31 cellular contexts compared by ENCODE assay signal in the genomic region with DNA sequence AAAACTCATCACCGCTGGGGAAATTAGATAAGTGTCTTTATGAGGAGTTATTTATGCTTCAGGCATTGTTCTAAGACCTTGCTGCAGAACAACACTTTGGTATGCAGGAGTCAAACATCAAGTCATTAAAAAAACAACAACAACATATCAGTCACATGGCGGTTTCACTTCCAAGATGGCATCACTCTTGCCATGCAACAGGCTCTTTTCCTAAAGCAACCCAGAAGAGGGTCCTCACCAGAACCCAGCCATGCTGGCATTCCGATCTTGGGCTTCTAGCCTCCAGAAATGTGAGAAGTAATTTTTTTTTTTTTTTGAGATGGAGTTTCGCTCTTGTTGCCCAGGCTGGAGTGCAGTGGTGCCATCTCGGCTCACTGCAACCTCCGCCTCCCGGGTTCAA. TPM values are rescaled to one million over a fixed set of nuclear protein-coding genes. Genes with fewer than 3 reads are reported as not detected.
DNase-seq lines count a peak whose midpoint lies in the region; ATAC-seq, FAIRE-seq and TF ChIP-seq lines count a peak whose summit lies in the region.
"Had no signal": no experiment of that assay in that cellular context is flagged by ENCODE, and none has a peak within 500 bp of the region (broad histone marks: within the 10 kb centered on the region; RNA-seq: fewer than 3 reads in every experiment).

No MANE protein-coding gene starts in this region.

- H3K9ac ChIP-seq in K562 (ENCODE audit: insufficient read depth in 1 of 2, low read depth in 2 of 2, low read length in 2 of 2): no peak overlapping the region
- no peak overlapping the region for H3K9ac ChIP-seq in endothelial cell of umbilical vein (replicated peaks; ENCODE audit: extremely low read depth, insufficient read depth, low read length)
- H3K9ac ChIP-seq: BLaER1; BLaER1 treated with 17β-estradiol and CSF1 and Interleukin-3, amounts not matched to agents 10 nM and 100 nM had no signal

- intact Hi-C loops in K562 (cut with micrococcal nuclease): no loop called here
- intact Hi-C loops in endothelial cell of umbilical vein (cut with micrococcal nuclease): no loop called here

- H3K9me3 ChIP-seq in K562 (replicated peaks; ENCODE audit: control insufficient read depth, insufficient read depth, low read depth, low read length): no peaks in the 10 kb centered on the region
- no peaks in the 10 kb centered on the region for H3K9me3 ChIP-seq in endothelial cell of umbilical vein (replicated peaks; ENCODE audit: control insufficient read depth, insufficient read depth, low read length)
- H3K9me3 ChIP-seq: A549; BE2C; BLaER1; BLaER1 treated with 17β-estradiol and CSF1 and Interleukin-3, amounts not matched to agents 10 nM and 100 nM; Caco-2 had no signal

- TF ChIP-seq EP300 in K562 (IDR thresholded peaks at IDR 0.05; ENCODE audit: low read length): no peak

- H3K27me3 ChIP-seq in K562 (ENCODE audit: control insufficient read depth in 2 of 2, insufficient read depth in 2 of 2, low read length in 2 of 2) (no peaks in the 10 kb centered on the region), endothelial cell of umbilical vein (ENCODE audit: control insufficient read depth in 2 of 2, insufficient read depth in 2 of 2, low read length in 2 of 2) (no peaks in the 10 kb centered on the region)
- H3K27me3 ChIP-seq: BE2C had no signal

- no peak for DNase-seq in K562 (ENCODE audit: extremely low read depth in 1 of 4, low spot score in 3 of 4)
- DNase-seq in endothelial cell of umbilical vein (ENCODE audit: low read depth, low spot score): no peak
- DNase-seq: 8988T; ACHN; AML-193; BE2C; C1 segment of cervical spinal cord; Caco-2; Calu3; CD4-positive, alpha-beta memory T cell; CD4-positive, alpha-beta T cell; CD4-positive, CD25-positive, alpha-beta regulatory T cell; CD8-positive, alpha-beta memory T cell; CD8-positive, alpha-beta T cell; COR-L47; DMS 273 treated with DMSO at 0.1 percent for 48 hours; DMS153; DMS53; DMS79; DMS79 treated with DMSO at 0.1 percent for 48 hours; DND-41; EL had no signal

- ATAC-seq in K562 (no peak), HG02763 (IDR thresholded peaks at IDR 0.05; ENCODE audit: unreplicated experiment) (no peak), GM18868 (IDR thresholded peaks at IDR 0.05; ENCODE audit: unreplicated experiment) (no peak)
- ATAC-seq: A549; CD8-positive, alpha-beta T cell had no signal

- no peak overlapping the region for H2AFZ ChIP-seq in K562 (ENCODE audit: low read depth, low read length)
- no peak overlapping the region for H2AFZ ChIP-seq in endothelial cell of umbilical vein (ENCODE audit: low read depth, low read length)

- H3K79me2 ChIP-seq in K562 (ENCODE audit: control insufficient read depth, insufficient read depth, low read length): no peaks in the 10 kb centered on the region
- H3K79me2 ChIP-seq in endothelial cell of umbilical vein (ENCODE audit: control insufficient read depth, insufficient read depth, low read length): no peaks in the 10 kb centered on the region

- BruUV-seq in K562 (replicated peaks; lab: Mats Ljungman, UMichigan): no TSS peak
- BruUV-seq in endothelial cell of umbilical vein (replicated peaks; lab: Mats Ljungman, UMichigan): no TSS peak

- H3K36me3 ChIP-seq in K562 (ENCODE audit: control insufficient read depth, insufficient read depth, low read length) (no peaks in the 10 kb centered on the region), endothelial cell of umbilical vein (ENCODE audit: control insufficient read depth in 2 of 2, extremely low read depth in 1 of 2, insufficient read depth in 2 of 2, low read length in 2 of 2) (no peaks in the 10 kb centered on the region)
- H3K36me3 ChIP-seq: BE2C; BLaER1; BLaER1 treated with 17β-estradiol and CSF1 and Interleukin-3, amounts not matched to agents 10 nM and 100 nM had no signal

- WGBS in K562 (ENCODE audit: insufficient coverage, low coverage, missing lambda C conversion rate): 49% methylated on average over 3 of the region's 7 CpGs

- H3K27ac ChIP-seq in K562 (ENCODE audit: extremely low read depth, low read depth, low read length): no peak overlapping the region
- no peak overlapping the region for H3K27ac ChIP-seq in endothelial cell of umbilical vein (ENCODE audit: insufficient read depth, low read depth, low read length)
- H3K27ac ChIP-seq: 22Rv1; A549; BLaER1; BLaER1 treated with 17β-estradiol and CSF1 and Interleukin-3, amounts not matched to agents 10 nM and 100 nM; C4-2B had no signal

- TF ChIP-seq CTCF in K562 (IDR thresholded peaks at IDR 0.05 in 2 of 3, conservative IDR thresholded peaks at IDR 0.05 in 1 of 3; ENCODE audit: insufficient read depth in 2 of 3, low read depth in 1 of 3, low read length in 3 of 3): no peak
- no peak for TF ChIP-seq CTCF in endothelial cell of umbilical vein (IDR thresholded peaks at IDR 0.05; ENCODE audit: extremely low read depth in 1 of 2, insufficient read depth in 1 of 2, low read depth in 1 of 2, low read length in 2 of 2)

- H3K4me1 ChIP-seq in K562 (replicated peaks in 1 of 2; ENCODE audit: control insufficient read depth in 2 of 2, insufficient read depth in 2 of 2, low read length in 2 of 2) (peaks cover 20 to 38% of the 10 kb centered on the region in 2 experiments), endothelial cell of umbilical vein (ENCODE audit: control insufficient read depth, extremely low read depth, insufficient read depth, low read length) (peaks cover 4% of the 10 kb centered on the region)
- H3K4me1 ChIP-seq: A549, BE2C, Caco-2 had no signal

- dilution Hi-C loops in endothelial cell of umbilical vein (cut with MboI; ENCODE audit: extremely low pct_ligation_motif_present, low sequenced_read_pairs): no loop called here

- POLR2A ChIA-PET in K562 (lab: Yijun Ruan, JAX) (no interaction called here), endothelial cell of umbilical vein (lab: Charles Lee) (no interaction called here)

- in situ Hi-C loops in K562 (cut with MboI): no loop called here

- TF ChIP-seq RAD21 in K562 (CRISPR knock-in tag; conservative IDR thresholded peaks at IDR 0.05 in 1 of 2, IDR thresholded peaks at IDR 0.05 in 1 of 2): no peak

- no peak overlapping the region for H3K4me2 ChIP-seq in K562 (ENCODE audit: insufficient read depth, low read length)
- H3K4me2 ChIP-seq in endothelial cell of umbilical vein (ENCODE audit: insufficient read depth, low read length): no peak overlapping the region
- H3K4me2 ChIP-seq: A549; BLaER1; BLaER1 treated with 17β-estradiol and CSF1 and Interleukin-3, amounts not matched to agents 10 nM and 100 nM had no signal

- H4K20me1 ChIP-seq in K562 (replicated peaks; ENCODE audit: control insufficient read depth, insufficient read depth, low read length) (no peaks in the 10 kb centered on the region), endothelial cell of umbilical vein (replicated peaks; ENCODE audit: control insufficient read depth, extremely low read depth, insufficient read depth, low read length) (no peaks in the 10 kb centered on the region)
- H4K20me1 ChIP-seq: BLaER1; BLaER1 treated with 17β-estradiol and CSF1 and Interleukin-3, amounts not matched to agents 10 nM and 100 nM had no signal

- H3K9me1 ChIP-seq in K562 (ENCODE audit: control insufficient read depth, insufficient read depth, low read length): no peaks in the 10 kb centered on the region
- H3K9me1 ChIP-seq in endothelial cell of umbilical vein (replicated peaks; ENCODE audit: control insufficient read depth, extremely low read depth, insufficient read depth, low read length): no peaks in the 10 kb centered on the region

- TF ChIP-seq POLR2A in K562 (conservative IDR thresholded peaks at IDR 0.05): no peak
- no peak for TF ChIP-seq POLR2A in endothelial cell of umbilical vein (IDR thresholded peaks at IDR 0.05; ENCODE audit: low read depth, low read length)

- H3K4me3 ChIP-seq in K562 (no peak overlapping the region), endothelial cell of umbilical vein (replicated peaks in 1 of 3; ENCODE audit: insufficient read depth in 1 of 3, low read depth in 1 of 3, low read length in 3 of 3) (no peak overlapping the region)
- H3K4me3 ChIP-seq: A549; BLaER1; BLaER1 treated with 17β-estradiol and CSF1 and Interleukin-3, amounts not matched to agents 10 nM and 100 nM had no signal

- CTCF ChIA-PET in K562 (lab: Yijun Ruan, JAX; ENCODE audit: low intra/inter-chr PET ratio) (no interaction called here), endothelial cell of umbilical vein (lab: Charles Lee) (no interaction called here)

- FAIRE-seq in K562 (lab: Jason Lieb, UNC): no peak
- FAIRE-seq in endothelial cell of umbilical vein (lab: Jason Lieb, UNC): peak; percentile 15
- FAIRE-seq: A204.1, A549, D721Med had no signal

TF ChIP-seq in K562, 482 proteins besides CTCF, POLR2A, EP300 and RAD21 (continues in another document):
- TF ChIP-seq HDAC1 (IDR thresholded peaks at IDR 0.05): no peak

TF ChIP-seq in endothelial cell of umbilical vein, 7 proteins besides CTCF, POLR2A, EP300 and RAD21 (continues in another document):
- TF ChIP-seq POLR2AphosphoS5 (IDR thresholded peaks at IDR 0.05; ENCODE audit: insufficient read depth, low read depth, low read length): no peak

RNA-seq across cellular contexts. Expression of gene RBMX, which starts 8.7 kb away (rescaled TPM):
- 379 and 688 TPM in 2 replicates for total RNA-seq in K562 (2011; cell fraction: chromatin; rRNA removed; ENCODE audit: low replicate concordance)
- total RNA-seq in K562 (2011; cell fraction: nucleolus; rRNA removed): 193 and 197 TPM in 2 replicates
- 341 and 464 TPM in 2 replicates for total RNA-seq in K562 (2011; cell fraction: nucleoplasm; rRNA removed)
- total RNA-seq in K562 (2014; rRNA removed) (475 and 540 TPM in 2 replicates), K562 (2014; rRNA removed; fragmentation: Illumina TruSeq; extraction: Trizol) (671 and 744 TPM in 2 replicates), K562 (2015; rRNA removed; fragmentation: Illumina TruSeq; extraction: Trizol) (587 and 622 TPM in 2 replicates), K562 (2021) (421 and 459 TPM in 2 replicates), endothelial cell of umbilical vein (235 and 251 TPM in 2 replicates)
- polyA plus RNA-seq in K562 (2011; rRNA removed) (461 and 523 TPM in 2 replicates), K562 (2014; fragmentation: Illumina TruSeq; extraction: Trizol) (534 and 616 TPM in 2 replicates), K562 (2014; fragmentation: Nextera tagmentation; extraction: Ambion mirVana) (100 to 1,000 TPM; 468 to 638 TPM), K562 (2014; rRNA removed) (352 and 405 TPM in 2 replicates), endothelial cell of umbilical vein (99.1 and 117 TPM in 2 replicates)
- 199 and 265 TPM in 2 replicates for polyA plus RNA-seq in K562 (2011; cell fraction: cytosol; rRNA removed)
- polyA plus RNA-seq in K562 (2011; cell fraction: nucleus; rRNA removed): 464 and 535 TPM in 2 replicates
- polyA plus RNA-seq in K562 (2012): 368 and 402 TPM in 2 replicates
- polyA minus RNA-seq in K562 (2011; rRNA and poly(A)+ RNA removed): 441 and 529 TPM in 2 replicates
- polyA minus RNA-seq in K562 (2011; cell fraction: cytosol; rRNA and poly(A)+ RNA removed): 333 and 352 TPM in 2 replicates
- polyA minus RNA-seq in K562 (2011; cell fraction: nucleus; rRNA and poly(A)+ RNA removed): 173 and 327 TPM in 2 replicates
- 117 and 122 TPM in 2 replicates for polyA plus RNA-seq in endothelial cell of umbilical vein (2011; cell fraction: cytosol; rRNA removed)
- polyA plus RNA-seq in endothelial cell of umbilical vein (2011; cell fraction: nucleus; rRNA removed): 237 and 314 TPM in 2 replicates
- 167 and 202 TPM in 2 replicates for polyA plus RNA-seq in endothelial cell of umbilical vein (2012)
- polyA minus RNA-seq in endothelial cell of umbilical vein: 132 and 141 TPM in 2 replicates
- polyA minus RNA-seq in endothelial cell of umbilical vein (2011; cell fraction: cytosol; rRNA and poly(A)+ RNA removed): 143 TPM
- 75.9 and 92.8 TPM in 2 replicates for polyA minus RNA-seq in endothelial cell of umbilical vein (2011; cell fraction: nucleus; rRNA and poly(A)+ RNA removed)
